1 cellular context compared by ENCODE assay signal in the genomic region with DNA sequence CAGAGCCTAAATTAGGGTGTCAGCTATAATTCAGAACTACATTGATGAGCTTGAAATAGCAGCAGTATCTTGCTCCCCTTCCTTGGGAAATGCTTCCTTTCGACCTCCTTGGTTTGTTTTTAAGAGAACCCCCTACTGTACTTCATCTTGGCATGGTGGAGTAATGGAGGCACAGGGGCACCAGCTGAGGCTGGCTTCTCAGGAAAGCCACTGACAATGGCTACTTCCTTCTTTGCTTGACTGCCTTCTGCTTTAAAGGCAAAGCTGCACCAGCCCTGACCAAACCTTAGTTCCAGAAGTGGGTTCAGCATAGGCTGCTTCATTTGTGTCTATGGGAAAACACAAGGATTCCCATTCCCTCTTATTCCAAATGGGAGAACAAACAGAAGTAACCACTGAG.
TF ChIP-seq lines count a peak whose summit lies in the region.

No MANE protein-coding gene starts in this region.

TF ChIP-seq in IMR-90, 13 proteins besides CTCF, POLR2A, EP300 and RAD21 (continued from another document):
- TF ChIP-seq, protein P1, sequence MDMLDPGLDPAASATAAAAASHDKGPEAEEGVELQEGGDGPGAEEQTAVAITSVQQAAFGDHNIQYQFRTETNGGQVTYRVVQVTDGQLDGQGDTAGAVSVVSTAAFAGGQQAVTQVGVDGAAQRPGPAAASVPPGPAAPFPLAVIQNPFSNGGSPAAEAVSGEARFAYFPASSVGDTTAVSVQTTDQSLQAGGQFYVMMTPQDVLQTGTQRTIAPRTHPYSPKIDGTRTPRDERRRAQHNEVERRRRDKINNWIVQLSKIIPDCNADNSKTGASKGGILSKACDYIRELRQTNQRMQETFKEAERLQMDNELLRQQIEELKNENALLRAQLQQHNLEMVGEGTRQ (IDR thresholded peaks at IDR 0.05; ENCODE audit: low read depth, low read length) = no peak
- TF ChIP-seq MXI1 (IDR thresholded peaks at IDR 0.05; ENCODE audit: borderline replicate concordance, low read depth, low read length) (no peak), MAZ (IDR thresholded peaks at IDR 0.05; ENCODE audit: borderline replicate concordance, low read depth, low read length) (no peak)
